24 cellular contexts compared by ENCODE assay signal in genomic region chr5:84301535-84301934, GRCh38.
DNase-seq lines count a peak whose midpoint lies in the region; ATAC-seq, FAIRE-seq and TF ChIP-seq lines count a peak whose summit lies in the region.
"Had no signal": no experiment of that assay in that cellular context is flagged by ENCODE, and none has a peak within 500 bp of the region (broad histone marks: within the 10 kb centered on the region; RNA-seq: fewer than 3 reads in every experiment).

No MANE protein-coding gene starts in this region.

- TF ChIP-seq POLR2A in endothelial cell of umbilical vein (IDR thresholded peaks at IDR 0.05; ENCODE audit: low read depth, low read length) (no peak), erythroblast (IDR thresholded peaks at IDR 0.05; ENCODE audit: low read length) (no peak)

- H2AFZ ChIP-seq in endothelial cell of umbilical vein (ENCODE audit: low read depth, low read length) (no peak overlapping the region), osteoblast (ENCODE audit: low read length) (no peak overlapping the region)
- H2AFZ ChIP-seq: neural progenitor cell had no signal

- H3K9me3 ChIP-seq in endothelial cell of umbilical vein (replicated peaks; ENCODE audit: control insufficient read depth, insufficient read depth, low read length) (no peaks in the 10 kb centered on the region), osteoblast (ENCODE audit: low read depth, low read length) (peaks cover 1% of the 10 kb centered on the region), aorta (ENCODE audit: control insufficient read depth, low read length) (no peaks in the 10 kb centered on the region)
- H3K9me3 ChIP-seq: esophagus muscularis mucosa, mucosa of descending colon, stomach had no signal

- POLR2A ChIA-PET in RWPE1 (lab: Yijun Ruan, JAX; ENCODE audit: low non-redundant PET) (no interaction called here), endothelial cell of umbilical vein (lab: Charles Lee) (no interaction called here)

- no peak for ATAC-seq in aorta (ENCODE audit: low FRiP score)
- ATAC-seq: CD8-positive, alpha-beta T cell; left ventricle myocardium superior; mucosa of descending colon; WTC11 had no signal

- CTCF ChIA-PET in RWPE1 (lab: Yijun Ruan, JAX), result no interaction called here
- CTCF ChIA-PET in endothelial cell of umbilical vein (lab: Charles Lee), result no interaction called here

- peak overlapping the region; percentile 37 for H3K9ac ChIP-seq in endothelial cell of umbilical vein (replicated peaks; ENCODE audit: extremely low read depth, insufficient read depth, low read length)
- H3K9ac ChIP-seq: neural progenitor cell had no signal

- DNase-seq in GM03348 (ENCODE audit: low spot score) (peak; percentile 40), RWPE1 (ENCODE audit: low spot score) (peak; percentile 25), endothelial cell of umbilical vein (ENCODE audit: low read depth, low spot score) (peak; percentile 69), osteoblast (ENCODE audit: insufficient read length, low spot score, missing footprints) (peak; percentile 18), aorta (no peak), DMS53 treated with DMSO at 0.1 percent for 48 hours (lab: John Stamatoyannopoulos, UW; ENCODE audit: unreplicated experiment) (no peak), SKM-1 (lab: John Stamatoyannopoulos, UW; ENCODE audit: unreplicated experiment) (no peak), erythroblast (lab: John Stamatoyannopoulos, UW) (no peak)
- DNase-seq: activated CD4-positive, alpha-beta T cell treated with anti-CD3 and anti-CD28 coated beads, Interleukin-2, amount 50 U/mL, for 48 hours; activated gamma-delta T cell; activated T-cell treated with anti-CD3 and anti-CD28 coated beads for 4 hours; amniotic stem cell; CD8-positive, alpha-beta T cell; DMS53; effector CD4-positive, alpha-beta T cell; left ventricle myocardium superior; mucosa of descending colon; NCI-H774; stimulated activated CD4-positive, alpha-beta T cell treated with anti-CD3 and anti-CD28 coated beads, Interleukin-4, amount 100 ng/mL, for 4 hours; stomach; trophoblast cell had no signal

- H3K4me3 ChIP-seq in endothelial cell of umbilical vein (replicated peaks in 1 of 3; ENCODE audit: insufficient read depth in 1 of 3, low read depth in 1 of 3, low read length in 3 of 3) (no peak overlapping the region), osteoblast (ENCODE audit: insufficient read depth, low read length) (no peak overlapping the region), aorta (ENCODE audit: low read length in 2 of 2) (no peak overlapping the region)
- H3K4me3 ChIP-seq: esophagus muscularis mucosa, mucosa of descending colon, neural progenitor cell, stomach had no signal

- TF ChIP-seq CTCF in RWPE1 (conservative IDR thresholded peaks at IDR 0.05; ENCODE audit: low read depth), result no peak
- TF ChIP-seq CTCF in endothelial cell of umbilical vein (IDR thresholded peaks at IDR 0.05; ENCODE audit: extremely low read depth in 1 of 2, insufficient read depth in 1 of 2, low read depth in 1 of 2, low read length in 2 of 2), result no peak
- TF ChIP-seq CTCF in osteoblast (IDR thresholded peaks at IDR 0.05; ENCODE audit: extremely low read depth, low read depth, low read length), result no peak

- H3K36me3 ChIP-seq in endothelial cell of umbilical vein (ENCODE audit: control insufficient read depth in 2 of 2, extremely low read depth in 1 of 2, insufficient read depth in 2 of 2, low read length in 2 of 2) (no peaks in the 10 kb centered on the region), osteoblast (ENCODE audit: insufficient read depth, low read length) (no peaks in the 10 kb centered on the region), aorta (ENCODE audit: control insufficient read depth in 1 of 2, insufficient read depth in 2 of 2, low read length in 1 of 2) (no peaks in the 10 kb centered on the region)
- H3K36me3 ChIP-seq: esophagus muscularis mucosa, neural progenitor cell, stomach had no signal

- H3K4me2 ChIP-seq in endothelial cell of umbilical vein (ENCODE audit: insufficient read depth, low read length), result peak overlapping the region; percentile 47
- H3K4me2 ChIP-seq in osteoblast (ENCODE audit: insufficient read depth, low read length), result peak overlapping the region; percentile 61
- H3K4me2 ChIP-seq: neural progenitor cell had no signal

- H3K4me1 ChIP-seq in endothelial cell of umbilical vein (ENCODE audit: control insufficient read depth, extremely low read depth, insufficient read depth, low read length), result peaks cover 35% of the 10 kb centered on the region
- H3K4me1 ChIP-seq in osteoblast (ENCODE audit: insufficient read depth, low read length), result peaks cover 17% of the 10 kb centered on the region
- H3K4me1 ChIP-seq in aorta (ENCODE audit: control insufficient read depth in 1 of 2, insufficient read depth in 2 of 2, low read length in 2 of 2), result no peaks in the 10 kb centered on the region
- H3K4me1 ChIP-seq: esophagus muscularis mucosa, neural progenitor cell had no signal

- WGBS in aorta, 2 donors, result 13 to 23% methylated on average over 1 of the region's 1 CpG

- H3K9me1 ChIP-seq in endothelial cell of umbilical vein (replicated peaks; ENCODE audit: control insufficient read depth, extremely low read depth, insufficient read depth, low read length), result no peaks in the 10 kb centered on the region

- intact Hi-C loops in endothelial cell of umbilical vein (cut with micrococcal nuclease) (loop anchor here (1.0 to 5.0 kb wide), 2 partner anchors 81 to 274 kb away; no protein-coding TSS in a partner anchor), aorta (cut with DNase I) (no loop called here)

- H4K20me1 ChIP-seq in endothelial cell of umbilical vein (replicated peaks; ENCODE audit: control insufficient read depth, extremely low read depth, insufficient read depth, low read length) (no peaks in the 10 kb centered on the region), osteoblast (ENCODE audit: insufficient read depth, low read length) (no peaks in the 10 kb centered on the region)

- H3K27ac ChIP-seq in RWPE1 (no peak overlapping the region), endothelial cell of umbilical vein (ENCODE audit: insufficient read depth, low read depth, low read length) (peak overlapping the region; percentile 48), osteoblast (ENCODE audit: low read depth, low read length) (peak overlapping the region; percentile 3), aorta (ENCODE audit: low read depth in 1 of 2, low read length in 2 of 2) (no peak overlapping the region)
- H3K27ac ChIP-seq: esophagus muscularis mucosa, neural progenitor cell, stomach had no signal

- H3K79me2 ChIP-seq in endothelial cell of umbilical vein (ENCODE audit: control insufficient read depth, insufficient read depth, low read length) (no peaks in the 10 kb centered on the region), osteoblast (ENCODE audit: insufficient read depth, low read length) (peaks cover 63% of the 10 kb centered on the region)

- no TSS peak for BruUV-seq in endothelial cell of umbilical vein (replicated peaks; lab: Mats Ljungman, UMichigan)

- H3K27me3 ChIP-seq in endothelial cell of umbilical vein (ENCODE audit: control insufficient read depth in 2 of 2, insufficient read depth in 2 of 2, low read length in 2 of 2) (no peaks in the 10 kb centered on the region), osteoblast (ENCODE audit: insufficient read depth, low read length) (no peaks in the 10 kb centered on the region), aorta (ENCODE audit: control insufficient read depth in 1 of 2, insufficient read depth in 2 of 2, low read length in 1 of 2) (no peaks in the 10 kb centered on the region)
- H3K27me3 ChIP-seq: esophagus muscularis mucosa, neural progenitor cell, stomach had no signal

- dilution Hi-C loops in endothelial cell of umbilical vein (cut with MboI; ENCODE audit: extremely low pct_ligation_motif_present, low sequenced_read_pairs), result no loop called here

- no peak for FAIRE-seq in endothelial cell of umbilical vein (lab: Jason Lieb, UNC)

TF ChIP-seq in endothelial cell of umbilical vein, 7 proteins besides CTCF, POLR2A, EP300 and RAD21:
- no peak for TF ChIP-seq POLR2AphosphoS5 (IDR thresholded peaks at IDR 0.05; ENCODE audit: insufficient read depth, low read depth, low read length)
- TF ChIP-seq GATA2 (IDR thresholded peaks at IDR 0.05; ENCODE audit: insufficient read depth, insufficient read length, low read depth, low read length), result peak; percentile 36
- peak; percentile 91 for TF ChIP-seq FOS (IDR thresholded peaks at IDR 0.05; ENCODE audit: borderline replicate concordance, insufficient read depth, low read length)
- TF ChIP-seq JUN (IDR thresholded peaks at IDR 0.05; ENCODE audit: borderline replicate concordance, insufficient read depth, insufficient read length, low read depth), result peak; percentile 44
- no peak for TF ChIP-seq MYC (IDR thresholded peaks at IDR 0.05; ENCODE audit: low read depth, low read length)
- no peak for TF ChIP-seq EZH2 (IDR thresholded peaks at IDR 0.05; ENCODE audit: borderline replicate concordance, low read depth, low read length, severe bottlenecking)
- no peak for TF ChIP-seq MAX (IDR thresholded peaks at IDR 0.05; ENCODE audit: insufficient read depth, insufficient read length)

Comparison
In these comparisons a context has a peak if more than half of its experiments do, and no peak if none do; other contexts are left out.
1. DNase-seq: peak in GM03348 (single experiment), RWPE1 (single experiment), endothelial cell of umbilical vein (single experiment) and osteoblast (single experiment); none in aorta (0 of 2), DMS53 treated with DMSO at 0.1 percent for 48 hours (single experiment), SKM-1 (single experiment) and erythroblast (0 of 2).
2. H3K27ac ChIP-seq: peak in endothelial cell of umbilical vein (single experiment) and osteoblast (single experiment); none in RWPE1 (single experiment) and aorta (0 of 2).